Comparison of ENCODE assay signal across 10 cellular contexts in the genomic region with DNA sequence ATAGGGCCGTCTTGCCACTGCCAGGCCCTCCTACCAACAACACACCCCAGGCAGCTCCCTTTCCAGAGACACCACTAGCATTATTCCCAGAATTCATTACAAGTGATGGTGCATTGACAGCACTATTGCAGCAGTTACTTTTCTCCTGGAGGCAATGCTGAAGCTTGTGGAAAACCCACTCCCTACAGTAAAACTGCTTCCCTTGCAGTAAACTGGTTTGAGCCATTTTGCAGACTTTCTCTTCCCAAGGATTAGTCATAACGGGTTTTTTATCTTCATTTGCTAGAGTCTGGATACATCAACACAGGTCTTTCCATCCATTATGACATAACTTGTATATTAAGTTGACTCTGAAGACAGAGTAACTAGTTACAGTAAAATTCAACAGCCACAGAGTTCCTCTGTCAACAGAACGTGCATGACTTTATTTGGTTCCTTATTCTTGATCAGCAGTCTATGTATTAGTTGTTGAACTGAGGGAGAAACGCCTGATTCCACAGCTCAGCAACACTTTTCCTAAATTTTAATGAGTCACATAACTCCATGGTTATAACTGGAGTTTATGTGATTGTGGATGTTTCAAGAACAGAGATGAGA. TPM values are rescaled to one million over a fixed set of nuclear protein-coding genes. Genes with fewer than 3 reads are reported as not detected.
A peak's percentile ranks its signal among the peaks of the same experiment; 100 is the strongest.
DNase-seq lines count a peak whose midpoint lies in the region; ATAC-seq and TF ChIP-seq lines count a peak whose summit lies in the region.
"Had no signal": no experiment of that assay in that cellular context is flagged by ENCODE, and none has a peak within 500 bp of the region (broad histone marks: within the 10 kb centered on the region; RNA-seq: fewer than 3 reads in every experiment).

No MANE protein-coding gene starts in this region.

- H3K27me3 ChIP-seq in KMS-11 (ENCODE audit: insufficient read depth, low read depth): no peaks in the 10 kb centered on the region
- no peaks in the 10 kb centered on the region for H3K27me3 ChIP-seq in CD4-positive, alpha-beta T cell (ENCODE audit: control insufficient read depth, insufficient read depth, low read length)

- no peak overlapping the region for H3K9ac ChIP-seq in KMS-11

- no peaks in the 10 kb centered on the region for H3K9me3 ChIP-seq in CD4-positive, alpha-beta T cell (ENCODE audit: control insufficient read depth, low read length)

- POLR2A ChIA-PET in AG04449 (lab: Yijun Ruan, JAX): no interaction called here
- POLR2A ChIA-PET in CD4-positive, alpha-beta T cell (lab: Charles Lee): no interaction called here

- peaks cover 8% of the 10 kb centered on the region for H3K4me1 Mint-ChIP-seq in CD4-positive, alpha-beta T cell (ENCODE audit: low read depth)

- peak overlapping the region; percentile 84 for H3K4me2 ChIP-seq in KMS-11

- no peaks in the 10 kb centered on the region for H3K27me3 Mint-ChIP-seq in CD4-positive, alpha-beta T cell

- H3K9me3 Mint-ChIP-seq in CD4-positive, alpha-beta T cell: no peaks in the 10 kb centered on the region
- H3K9me3 Mint-ChIP-seq: activated naive CD4-positive, alpha-beta T cell treated with anti-CD3 and anti-CD28 coated beads, Interleukin-2, amount 50 U/mL, for 24 hours; T-cell had no signal

- ATAC-seq in CD4-positive, alpha-beta T cell (ENCODE audit: poor library complexity): no peak
- ATAC-seq: T-cell had no signal

- H3K27ac Mint-ChIP-seq in CD4-positive, alpha-beta T cell: no peak overlapping the region
- H3K27ac Mint-ChIP-seq: activated naive CD4-positive, alpha-beta T cell treated with anti-CD3 and anti-CD28 coated beads, Interleukin-2, amount 50 U/mL, for 24 hours; T-cell had no signal

- H3K4me1 ChIP-seq in KMS-11 (ENCODE audit: low read depth, poor library complexity, severe bottlenecking): peaks cover 48% of the 10 kb centered on the region

- H3K4me3 ChIP-seq in AG04449 (ENCODE audit: low read depth, low read length) (peak overlapping the region; percentile 77), KMS-11 (IDR thresholded peaks at IDR 0.05; ENCODE audit: insufficient read depth, low read depth, low read length) (no peak overlapping the region), cardiac fibroblast (replicated peaks in 1 of 2; ENCODE audit: low read depth in 2 of 2, low read length in 2 of 2) (peak overlapping the region; percentile 74 to 79)

- peaks cover 34% of the 10 kb centered on the region for H3K79me2 ChIP-seq in KMS-11 (ENCODE audit: insufficient read depth, low read depth)

- no peaks in the 10 kb centered on the region for H4K20me1 ChIP-seq in KMS-11 (ENCODE audit: insufficient read depth)

- no peak for DNase-seq in AG04449 (ENCODE audit: low read depth, low spot score)
- peak; percentile 22 to 51 for DNase-seq in cardiac fibroblast (ENCODE audit: low read depth in 2 of 2)
- peak; percentile 22 for DNase-seq in medulla oblongata (ENCODE audit: extremely low spot score)
- DNase-seq in CD4-positive, alpha-beta T cell: no peak
- no peak for DNase-seq in epidermal melanocyte (ENCODE audit: insufficient read length, low spot score)
- no peak for DNase-seq in NCI-H774 (lab: John Stamatoyannopoulos, UW)
- DNase-seq in COR-L47 (lab: John Stamatoyannopoulos, UW): no peak
- DNase-seq: T-cell had no signal

- intact Hi-C loops in CD4-positive, alpha-beta T cell (cut with DNase I, micrococcal nuclease): loop anchor here (10.0 kb wide), 2 partner anchors 1316 to 1326 kb away; a partner anchor contains a TSS

- H3K4me3 Mint-ChIP-seq in CD4-positive, alpha-beta T cell: no peak overlapping the region
- H3K4me3 Mint-ChIP-seq: activated naive CD4-positive, alpha-beta T cell treated with anti-CD3 and anti-CD28 coated beads, Interleukin-2, amount 50 U/mL, for 24 hours; T-cell had no signal

- no peak overlapping the region for H3K27ac ChIP-seq in KMS-11
- H3K27ac ChIP-seq in CD4-positive, alpha-beta T cell (ENCODE audit: low read depth, low read length): no peak overlapping the region

- CTCF ChIA-PET in AG04449 (lab: Yijun Ruan, JAX): interaction anchor here (0.8 to 1.3 kb wide), 3 partner anchors 10 to 535 kb away, joined by 3 to 4 read pairs (median 3); no protein-coding TSS in a partner anchor
- CTCF ChIA-PET in CD4-positive, alpha-beta T cell (lab: Charles Lee): no interaction called here

- no peaks in the 10 kb centered on the region for H3K36me3 ChIP-seq in KMS-11 (ENCODE audit: insufficient read depth)

- H2AFZ ChIP-seq in KMS-11 (ENCODE audit: low read depth): no peak overlapping the region

- H3K36me3 Mint-ChIP-seq in CD4-positive, alpha-beta T cell (ENCODE audit: low read depth): no peaks in the 10 kb centered on the region
- H3K36me3 Mint-ChIP-seq: activated naive CD4-positive, alpha-beta T cell treated with anti-CD3 and anti-CD28 coated beads, Interleukin-2, amount 50 U/mL, for 24 hours; T-cell had no signal

- TF ChIP-seq CTCF in AG04449 (IDR thresholded peaks at IDR 0.05; ENCODE audit: insufficient read depth, low read length, missing control alignments) (no peak), KMS-11 (conservative IDR thresholded peaks at IDR 0.05; ENCODE audit: low read depth, low read length) (no peak), cardiac fibroblast (IDR thresholded peaks at IDR 0.05; ENCODE audit: low read depth, low read length) (no peak)
- no peak for TF ChIP-seq CTCF in CD4-positive, alpha-beta T cell (IDR thresholded peaks at IDR 0.05)

RNA-seq across cellular contexts. Expression of a gene that starts 2.2 kb away (rescaled TPM):
- under 1 TPM; 0.27 to 0.36 TPM for total RNA-seq in CD4-positive, alpha-beta T cell

Comparison
In these comparisons a context has a peak if more than half of its experiments do, and no peak if none do; other contexts are left out.
1. DNase-seq: peak in cardiac fibroblast (2 of 2) and medulla oblongata (single experiment); none in AG04449 (single experiment), CD4-positive, alpha-beta T cell (0 of 10), epidermal melanocyte (single experiment), NCI-H774 (single experiment) and COR-L47 (single experiment).